In the genomic region with DNA sequence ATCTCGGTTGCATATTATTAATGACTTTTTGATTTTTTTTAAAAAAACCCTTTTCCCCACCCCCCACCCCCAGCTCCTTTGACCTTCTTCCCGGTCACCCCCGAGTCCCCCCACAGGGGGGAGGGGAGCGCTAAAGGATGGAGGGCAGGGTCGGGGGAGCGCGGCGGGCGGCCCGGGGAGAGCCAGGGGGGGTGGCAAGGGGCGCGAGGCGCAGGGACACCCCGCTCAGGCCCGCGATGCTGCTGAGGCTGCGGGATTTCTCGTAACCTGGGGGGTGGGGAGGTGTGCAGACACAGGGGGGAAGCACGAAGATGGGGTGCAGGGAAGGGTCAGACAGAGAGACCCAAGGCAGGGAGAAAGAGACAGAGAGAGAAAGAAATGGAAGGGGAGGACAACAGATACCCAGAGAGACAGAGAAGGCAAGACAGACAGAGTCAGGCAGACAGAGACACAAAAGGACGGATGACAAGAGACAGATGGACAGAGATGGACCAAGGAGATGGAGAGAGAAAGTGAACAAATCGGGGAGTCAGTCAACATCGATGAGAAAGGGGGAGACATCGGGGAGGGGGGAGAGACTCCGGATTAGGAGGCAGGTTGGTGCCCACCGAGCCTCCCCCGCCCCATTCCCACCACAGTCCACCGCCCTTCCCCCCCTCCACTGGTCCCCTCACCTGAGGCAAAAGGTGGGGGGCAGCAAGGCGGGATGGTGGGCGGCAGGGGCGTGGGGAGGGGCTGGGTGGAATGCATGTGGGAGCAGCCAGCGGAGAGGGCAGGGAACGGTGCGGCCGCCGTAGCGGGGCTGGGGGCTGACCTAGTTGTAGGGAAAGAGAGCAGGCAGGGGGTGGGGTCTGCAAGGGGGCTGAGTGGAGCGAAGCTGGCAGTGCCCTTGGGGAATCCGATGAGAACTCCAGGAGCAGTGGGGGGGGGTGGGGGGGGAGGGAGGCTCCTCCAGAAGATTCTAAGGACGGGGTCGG, we compare ENCODE assay signal across 1 cellular context.
TF ChIP-seq lines count a peak whose summit lies in the region.

No MANE protein-coding gene starts in this region.

TF ChIP-seq in HEK293, 187 proteins besides CTCF, POLR2A, EP300 and RAD21 (continued from another document):
- TF ChIP-seq, protein P1, sequence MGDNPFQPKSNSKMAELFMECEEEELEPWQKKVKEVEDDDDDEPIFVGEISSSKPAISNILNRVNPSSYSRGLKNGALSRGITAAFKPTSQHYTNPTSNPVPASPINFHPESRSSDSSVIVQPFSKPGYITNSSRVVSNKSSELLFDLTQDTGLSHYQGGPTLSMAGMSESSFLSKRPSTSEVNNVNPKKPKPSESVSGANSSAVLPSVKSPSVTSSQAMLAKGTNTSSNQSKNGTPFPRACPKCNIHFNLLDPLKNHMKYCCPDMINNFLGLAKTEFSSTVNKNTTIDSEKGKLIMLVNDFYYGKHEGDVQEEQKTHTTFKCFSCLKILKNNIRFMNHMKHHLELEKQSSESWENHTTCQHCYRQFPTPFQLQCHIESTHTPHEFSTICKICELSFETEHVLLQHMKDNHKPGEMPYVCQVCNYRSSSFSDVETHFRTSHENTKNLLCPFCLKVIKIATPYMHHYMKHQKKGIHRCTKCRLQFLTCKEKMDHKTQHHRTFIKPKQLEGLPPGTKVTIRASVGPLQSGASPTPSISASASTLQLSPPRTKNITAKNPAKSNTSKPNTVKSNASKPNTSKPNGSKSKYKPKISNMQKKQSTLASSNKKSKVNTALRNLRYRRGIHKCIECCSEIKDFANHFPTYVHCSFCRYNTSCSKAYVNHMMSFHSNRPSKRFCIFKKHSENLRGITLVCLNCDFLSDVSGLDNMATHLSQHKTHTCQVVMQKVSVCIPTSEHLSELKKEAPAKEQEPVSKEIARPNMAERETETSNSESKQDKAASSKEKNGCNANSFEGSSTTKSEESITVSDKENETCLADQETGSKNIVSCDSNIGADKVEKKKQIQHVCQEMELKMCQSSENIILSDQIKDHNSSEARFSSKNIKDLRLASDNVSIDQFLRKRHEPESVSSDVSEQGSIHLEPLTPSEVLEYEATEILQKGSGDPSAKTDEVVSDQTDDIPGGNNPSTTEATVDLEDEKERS (tag by site-specific recombination; IDR thresholded peaks at IDR 0.05) = no peak
- TF ChIP-seq ZFHX2 (tag by site-specific recombination; conservative IDR thresholded peaks at IDR 0.05) (peak; percentile 93), GLI4 (tag by site-specific recombination; IDR thresholded peaks at IDR 0.05) (no peak), EGR2 (tag by site-specific recombination; IDR thresholded peaks at IDR 0.05; ENCODE audit: low read depth) (peak; percentile 80)
TF ChIP-seq in HEK293: peak in this region for 12.
